1 cellular context compared by ENCODE assay signal in the genomic region with DNA sequence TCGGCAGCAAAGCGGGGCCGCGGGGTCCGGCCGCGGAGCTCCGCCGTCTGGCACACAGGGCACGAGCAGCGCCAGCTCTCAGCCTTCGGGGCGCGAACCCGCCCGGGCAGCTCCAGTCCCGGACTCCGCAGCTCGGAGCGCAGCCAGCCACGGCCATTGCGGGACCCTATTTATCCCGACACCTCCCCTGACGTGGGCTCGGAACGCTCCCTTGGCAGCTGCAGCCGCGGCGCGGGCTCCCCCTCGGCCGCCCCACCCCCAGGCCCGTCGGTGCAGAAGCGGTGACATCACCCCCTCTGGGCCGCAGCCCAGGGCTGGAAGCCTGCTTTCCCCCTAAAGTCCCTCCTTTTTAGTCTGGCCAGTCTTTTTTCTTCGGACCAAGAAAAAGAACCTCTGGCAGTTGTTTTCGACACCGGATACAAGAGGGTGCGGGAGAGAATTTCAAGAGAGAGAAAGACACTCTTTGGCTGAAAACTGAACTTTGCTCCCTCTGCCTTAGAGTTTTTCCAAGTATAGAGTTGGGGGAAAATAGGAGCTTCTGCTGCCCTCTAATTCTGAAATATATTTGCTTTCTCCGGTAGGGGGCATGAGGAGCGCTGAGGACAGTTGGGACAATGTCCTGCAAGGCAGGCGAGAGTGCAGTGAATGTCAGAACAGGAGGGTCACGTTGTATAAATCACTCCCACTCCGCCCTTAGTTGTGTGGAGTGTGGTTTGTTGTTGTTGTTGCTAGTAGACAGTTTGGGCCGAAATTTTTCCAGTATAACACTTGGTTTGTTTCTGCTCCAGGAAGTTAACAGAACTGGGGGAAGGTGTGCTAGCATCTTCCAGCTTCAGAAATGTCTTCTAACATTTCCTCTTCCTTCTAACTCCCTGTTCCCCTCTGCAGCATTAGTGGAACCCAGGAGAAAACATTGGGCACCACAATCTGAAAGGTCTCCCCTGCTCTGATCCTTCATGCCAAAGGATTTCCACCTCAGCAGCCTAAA.
TF ChIP-seq lines count a peak whose summit lies in the region.

SFRP4 (minus strand) TSS at position 145 of the 988 bp plus-strand sequence. CDS start 280 bp downstream, outside the sequence.

TF ChIP-seq in HepG2, 621 proteins besides CTCF, POLR2A, EP300 and RAD21 (continued from another document and continues in another):
- no peak for TF ChIP-seq PPARG (CRISPR knock-in tag; conservative IDR thresholded peaks at IDR 0.05)
- no peak for TF ChIP-seq MED13 (CRISPR knock-in tag; IDR thresholded peaks at IDR 0.05)
- TF ChIP-seq ZNF180 (CRISPR knock-in tag; IDR thresholded peaks at IDR 0.05; ENCODE audit: borderline replicate concordance, low read depth): no peak
- peak; percentile 67 for TF ChIP-seq STAG1 (CRISPR knock-in tag; IDR thresholded peaks at IDR 0.05)
- TF ChIP-seq YY1 (IDR thresholded peaks at IDR 0.05; ENCODE audit: insufficient read depth, insufficient replicate concordance, low read depth, low read length): peak; percentile 22
- TF ChIP-seq ZNF441 (CRISPR knock-in tag; IDR thresholded peaks at IDR 0.05; ENCODE audit: borderline replicate concordance): no peak
- peak; percentile 50; the same call in 1 of the 2 replicates for TF ChIP-seq ZNF703 (CRISPR knock-in tag; IDR thresholded peaks at IDR 0.05; ENCODE audit: borderline replicate concordance)
- no peak for TF ChIP-seq ZNF350 (CRISPR knock-in tag; IDR thresholded peaks at IDR 0.05; ENCODE audit: borderline replicate concordance, low read depth)
- TF ChIP-seq NRL (CRISPR knock-in tag; IDR thresholded peaks at IDR 0.05; ENCODE audit: borderline replicate concordance): peak; percentile 43; the same call in 1 of the 2 replicates
- peak; percentile 33; the same call in 1 of the 2 replicates for TF ChIP-seq ZSCAN31 (CRISPR knock-in tag; IDR thresholded peaks at IDR 0.05; ENCODE audit: low read depth)
- 0 out of 2 replicates have a peak, but pooled peaks have one; percentile 14 for TF ChIP-seq NFKB2 (CRISPR knock-in tag; IDR thresholded peaks at IDR 0.05; ENCODE audit: borderline replicate concordance)
- TF ChIP-seq ZNF563 (CRISPR knock-in tag; IDR thresholded peaks at IDR 0.05): peak; percentile 49; the same call in 1 of the 2 replicates
- TF ChIP-seq ZNF891 (CRISPR knock-in tag; IDR thresholded peaks at IDR 0.05): no peak
- peak; percentile 32; the same call in 1 of the 2 replicates for TF ChIP-seq KDM5A (IDR thresholded peaks at IDR 0.05; ENCODE audit: borderline replicate concordance, low read length)
- no peak for TF ChIP-seq RFX3 (CRISPR knock-in tag; IDR thresholded peaks at IDR 0.05)
- TF ChIP-seq SMYD3 (CRISPR knock-in tag; IDR thresholded peaks at IDR 0.05): no peak
- TF ChIP-seq, protein P1, sequence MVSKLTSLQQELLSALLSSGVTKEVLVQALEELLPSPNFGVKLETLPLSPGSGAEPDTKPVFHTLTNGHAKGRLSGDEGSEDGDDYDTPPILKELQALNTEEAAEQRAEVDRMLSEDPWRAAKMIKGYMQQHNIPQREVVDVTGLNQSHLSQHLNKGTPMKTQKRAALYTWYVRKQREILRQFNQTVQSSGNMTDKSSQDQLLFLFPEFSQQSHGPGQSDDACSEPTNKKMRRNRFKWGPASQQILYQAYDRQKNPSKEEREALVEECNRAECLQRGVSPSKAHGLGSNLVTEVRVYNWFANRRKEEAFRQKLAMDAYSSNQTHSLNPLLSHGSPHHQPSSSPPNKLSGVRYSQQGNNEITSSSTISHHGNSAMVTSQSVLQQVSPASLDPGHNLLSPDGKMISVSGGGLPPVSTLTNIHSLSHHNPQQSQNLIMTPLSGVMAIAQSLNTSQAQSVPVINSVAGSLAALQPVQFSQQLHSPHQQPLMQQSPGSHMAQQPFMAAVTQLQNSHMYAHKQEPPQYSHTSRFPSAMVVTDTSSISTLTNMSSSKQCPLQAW (CRISPR knock-in tag; IDR thresholded peaks at IDR 0.05): 0 out of 2 replicates have a peak, but pooled peaks have one; percentile 20
- TF ChIP-seq, protein P2, sequence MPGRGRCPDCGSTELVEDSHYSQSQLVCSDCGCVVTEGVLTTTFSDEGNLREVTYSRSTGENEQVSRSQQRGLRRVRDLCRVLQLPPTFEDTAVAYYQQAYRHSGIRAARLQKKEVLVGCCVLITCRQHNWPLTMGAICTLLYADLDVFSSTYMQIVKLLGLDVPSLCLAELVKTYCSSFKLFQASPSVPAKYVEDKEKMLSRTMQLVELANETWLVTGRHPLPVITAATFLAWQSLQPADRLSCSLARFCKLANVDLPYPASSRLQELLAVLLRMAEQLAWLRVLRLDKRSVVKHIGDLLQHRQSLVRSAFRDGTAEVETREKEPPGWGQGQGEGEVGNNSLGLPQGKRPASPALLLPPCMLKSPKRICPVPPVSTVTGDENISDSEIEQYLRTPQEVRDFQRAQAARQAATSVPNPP (CRISPR knock-in tag; IDR thresholded peaks at IDR 0.05): 0 out of 2 replicates have a peak, but pooled peaks have one; percentile 34
- TF ChIP-seq MIXL1 (CRISPR knock-in tag; IDR thresholded peaks at IDR 0.05): no peak
- TF ChIP-seq, protein P3, sequence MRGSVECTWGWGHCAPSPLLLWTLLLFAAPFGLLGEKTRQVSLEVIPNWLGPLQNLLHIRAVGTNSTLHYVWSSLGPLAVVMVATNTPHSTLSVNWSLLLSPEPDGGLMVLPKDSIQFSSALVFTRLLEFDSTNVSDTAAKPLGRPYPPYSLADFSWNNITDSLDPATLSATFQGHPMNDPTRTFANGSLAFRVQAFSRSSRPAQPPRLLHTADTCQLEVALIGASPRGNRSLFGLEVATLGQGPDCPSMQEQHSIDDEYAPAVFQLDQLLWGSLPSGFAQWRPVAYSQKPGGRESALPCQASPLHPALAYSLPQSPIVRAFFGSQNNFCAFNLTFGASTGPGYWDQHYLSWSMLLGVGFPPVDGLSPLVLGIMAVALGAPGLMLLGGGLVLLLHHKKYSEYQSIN (CRISPR knock-in tag; IDR thresholded peaks at IDR 0.05; ENCODE audit: borderline replicate concordance): no peak
- 0 out of 2 replicates have a peak, but pooled peaks have one; percentile 30 for TF ChIP-seq ZNF609 (CRISPR knock-in tag; IDR thresholded peaks at IDR 0.05; ENCODE audit: borderline replicate concordance)
- TF ChIP-seq, protein P4, sequence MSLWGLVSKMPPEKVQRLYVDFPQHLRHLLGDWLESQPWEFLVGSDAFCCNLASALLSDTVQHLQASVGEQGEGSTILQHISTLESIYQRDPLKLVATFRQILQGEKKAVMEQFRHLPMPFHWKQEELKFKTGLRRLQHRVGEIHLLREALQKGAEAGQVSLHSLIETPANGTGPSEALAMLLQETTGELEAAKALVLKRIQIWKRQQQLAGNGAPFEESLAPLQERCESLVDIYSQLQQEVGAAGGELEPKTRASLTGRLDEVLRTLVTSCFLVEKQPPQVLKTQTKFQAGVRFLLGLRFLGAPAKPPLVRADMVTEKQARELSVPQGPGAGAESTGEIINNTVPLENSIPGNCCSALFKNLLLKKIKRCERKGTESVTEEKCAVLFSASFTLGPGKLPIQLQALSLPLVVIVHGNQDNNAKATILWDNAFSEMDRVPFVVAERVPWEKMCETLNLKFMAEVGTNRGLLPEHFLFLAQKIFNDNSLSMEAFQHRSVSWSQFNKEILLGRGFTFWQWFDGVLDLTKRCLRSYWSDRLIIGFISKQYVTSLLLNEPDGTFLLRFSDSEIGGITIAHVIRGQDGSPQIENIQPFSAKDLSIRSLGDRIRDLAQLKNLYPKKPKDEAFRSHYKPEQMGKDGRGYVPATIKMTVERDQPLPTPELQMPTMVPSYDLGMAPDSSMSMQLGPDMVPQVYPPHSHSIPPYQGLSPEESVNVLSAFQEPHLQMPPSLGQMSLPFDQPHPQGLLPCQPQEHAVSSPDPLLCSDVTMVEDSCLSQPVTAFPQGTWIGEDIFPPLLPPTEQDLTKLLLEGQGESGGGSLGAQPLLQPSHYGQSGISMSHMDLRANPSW (CRISPR knock-in tag; IDR thresholded peaks at IDR 0.05; ENCODE audit: borderline replicate concordance): no peak
- peak; percentile 56 for TF ChIP-seq ZNF18 (CRISPR knock-in tag; IDR thresholded peaks at IDR 0.05; ENCODE audit: insufficient replicate concordance)
- no peak for TF ChIP-seq ZNF589 (CRISPR knock-in tag; conservative IDR thresholded peaks at IDR 0.05)
- TF ChIP-seq MAZ (IDR thresholded peaks at IDR 0.05; ENCODE audit: borderline replicate concordance, low read depth, low read length): 0 out of 2 replicates have a peak, but pooled peaks have one; percentile 29
- no peak for TF ChIP-seq MAZ (CRISPR knock-in tag; IDR thresholded peaks at IDR 0.05; ENCODE audit: low read depth)
- TF ChIP-seq PHF20 (CRISPR knock-in tag; IDR thresholded peaks at IDR 0.05): peak; percentile 37; the same call in 1 of the 2 replicates
- no peak for TF ChIP-seq ZBTB7A (CRISPR knock-in tag; IDR thresholded peaks at IDR 0.05)
- no peak for TF ChIP-seq FOXK2 (IDR thresholded peaks at IDR 0.05)
- no peak for TF ChIP-seq HNRNPLL (IDR thresholded peaks at IDR 0.05; ENCODE audit: low read depth, low read length, poor library complexity, severe bottlenecking)
- TF ChIP-seq ZNF225 (CRISPR knock-in tag; IDR thresholded peaks at IDR 0.05): 0 out of 2 replicates have a peak, but pooled peaks have one; percentile 7
- peak; percentile 20; the same call in 1 of the 2 replicates for TF ChIP-seq POGK (CRISPR knock-in tag; conservative IDR thresholded peaks at IDR 0.05)
- 0 out of 2 replicates have a peak, but pooled peaks have one; percentile 29 for TF ChIP-seq ZFY (CRISPR knock-in tag; IDR thresholded peaks at IDR 0.05)
- TF ChIP-seq, protein P5, sequence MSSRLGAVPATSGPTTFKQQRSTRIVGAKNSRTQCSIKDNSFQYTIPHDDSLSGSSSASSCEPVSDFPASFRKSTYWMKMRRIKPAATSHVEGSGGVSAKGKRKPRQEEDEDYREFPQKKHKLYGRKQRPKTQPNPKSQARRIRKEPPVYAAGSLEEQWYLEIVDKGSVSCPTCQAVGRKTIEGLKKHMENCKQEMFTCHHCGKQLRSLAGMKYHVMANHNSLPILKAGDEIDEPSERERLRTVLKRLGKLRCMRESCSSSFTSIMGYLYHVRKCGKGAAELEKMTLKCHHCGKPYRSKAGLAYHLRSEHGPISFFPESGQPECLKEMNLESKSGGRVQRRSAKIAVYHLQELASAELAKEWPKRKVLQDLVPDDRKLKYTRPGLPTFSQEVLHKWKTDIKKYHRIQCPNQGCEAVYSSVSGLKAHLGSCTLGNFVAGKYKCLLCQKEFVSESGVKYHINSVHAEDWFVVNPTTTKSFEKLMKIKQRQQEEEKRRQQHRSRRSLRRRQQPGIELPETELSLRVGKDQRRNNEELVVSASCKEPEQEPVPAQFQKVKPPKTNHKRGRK (CRISPR knock-in tag; IDR thresholded peaks at IDR 0.05): no peak
- TF ChIP-seq RBFOX2 (IDR thresholded peaks at IDR 0.05; ENCODE audit: low read depth, low read length): peak; percentile 74
- TF ChIP-seq, protein P6, sequence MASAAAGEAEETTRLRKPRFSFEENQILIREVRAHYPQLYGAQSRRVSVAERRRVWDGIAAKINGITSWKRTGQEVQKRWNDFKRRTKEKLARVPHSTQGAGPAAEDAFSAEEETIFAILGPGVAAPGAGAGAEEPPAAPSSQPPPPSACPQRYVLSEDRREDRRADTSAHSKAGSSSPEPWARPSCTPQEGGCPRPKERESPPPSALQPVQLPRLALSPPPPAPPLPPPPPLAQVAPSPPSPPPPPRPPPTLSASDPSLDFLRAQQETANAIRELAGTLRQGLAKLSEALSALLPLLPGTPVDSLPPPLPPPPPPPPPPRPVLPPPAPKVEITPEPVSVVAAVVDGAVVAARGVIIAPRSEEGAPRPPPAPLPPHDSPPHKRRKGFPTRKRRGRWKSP (CRISPR knock-in tag; IDR thresholded peaks at IDR 0.05): peak; percentile 78; the same call in 1 of the 2 replicates
- TF ChIP-seq GFI1 (CRISPR knock-in tag; IDR thresholded peaks at IDR 0.05; ENCODE audit: borderline replicate concordance): no peak
